In the genomic region with DNA sequence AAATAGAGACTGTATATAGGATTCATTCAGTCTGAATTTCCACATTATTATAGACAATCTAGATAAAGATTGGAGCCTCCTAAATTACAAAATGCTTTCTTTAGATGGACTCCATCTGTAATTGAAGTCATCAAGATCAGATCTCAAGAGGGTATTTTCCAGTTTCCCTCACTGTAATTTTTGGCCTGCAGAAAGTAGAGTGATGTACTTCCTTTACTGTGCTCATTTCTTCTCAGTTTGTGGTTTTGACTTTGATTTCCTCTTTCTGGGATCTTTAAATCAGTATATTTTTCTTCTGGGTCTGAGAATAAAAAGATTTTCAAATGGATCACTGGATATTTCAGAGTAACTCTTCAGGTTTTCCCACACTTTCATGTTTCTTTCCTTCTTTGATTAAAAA, we compare ENCODE assay signal across 1 cellular context.
A peak's percentile ranks its signal among the peaks of the same experiment; 100 is the strongest.
TF ChIP-seq lines count a peak whose summit lies in the region.

No MANE protein-coding gene starts in this region.

TF ChIP-seq in GM12878, 131 proteins besides CTCF, POLR2A, EP300 and RAD21:
- peak; percentile 29; the same call in 1 of the 2 replicates for TF ChIP-seq RUNX3 (IDR thresholded peaks at IDR 0.05; ENCODE audit: low read length)
- no peak for TF ChIP-seq MEF2B (IDR thresholded peaks at IDR 0.05; ENCODE audit: partially characterized antibody, poor library complexity, severe bottlenecking)
